ENCODE assay signal across 9 cellular contexts in genomic region chr9:116411506-116411905, GRCh38.
"Had no signal": no experiment of that assay in that cellular context is flagged by ENCODE, and none has a peak within 500 bp of the region (broad histone marks: within the 10 kb centered on the region; RNA-seq: fewer than 3 reads in every experiment).

No MANE protein-coding gene starts in this region.

- ATAC-seq: HCT116, K562 had no signal

- H3K9ac ChIP-seq: GM23248 had no signal

- H3K9me3 ChIP-seq: HAP-1 had no signal

- H3K4me1 ChIP-seq: HAP-1 had no signal

- H3K4me3 ChIP-seq: GM23248, HAP-1, K562 had no signal

- H3K36me3 ChIP-seq: HAP-1 had no signal

- DNase-seq: GM23248, GOT3, H7, HFFc6, IMR-90 had no signal

- H2AFZ ChIP-seq: GM23248 had no signal

- H3K27ac ChIP-seq: GM23248 had no signal

- FAIRE-seq: HTR-8/SVneo, K562 had no signal
